ENCODE assay signal across 1 cellular context in the genomic region with DNA sequence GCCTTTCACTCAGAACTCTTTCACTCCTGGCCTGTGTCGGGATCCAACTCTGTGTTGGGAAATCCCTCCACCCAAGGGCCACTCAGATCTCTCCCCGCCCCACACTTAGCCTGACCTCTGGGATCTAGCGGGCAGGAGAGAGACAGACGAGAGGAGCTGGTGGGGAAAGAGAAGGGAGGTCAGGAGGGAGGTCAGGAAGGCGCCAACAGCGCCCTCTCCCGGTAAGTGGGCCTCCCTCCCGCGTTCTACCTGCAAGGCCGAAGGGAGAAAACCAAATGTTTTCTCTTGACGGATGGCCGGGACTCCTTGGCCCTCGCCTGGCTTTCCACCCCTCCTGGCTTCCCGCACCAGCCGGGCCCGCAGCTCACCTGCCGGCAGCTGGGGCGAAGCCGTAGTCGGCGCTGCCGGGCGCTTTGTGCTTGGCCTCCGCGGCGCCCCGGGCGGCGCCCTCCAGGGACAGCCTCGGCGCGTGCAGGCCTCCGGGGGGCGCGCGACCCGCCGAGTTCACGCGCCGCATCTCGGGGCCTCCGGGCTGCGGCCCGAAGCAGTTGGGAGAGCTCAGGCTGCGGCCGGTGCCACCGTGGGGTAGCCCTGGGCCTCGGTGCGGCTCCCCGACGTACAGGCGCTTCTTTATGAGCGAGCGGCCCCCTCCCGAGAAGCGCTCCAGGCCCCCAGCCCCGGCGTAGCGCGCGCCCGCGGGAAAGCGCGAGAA.
TF ChIP-seq lines count a peak whose summit lies in the region.

No MANE protein-coding gene starts in this region.

TF ChIP-seq in HepG2, 621 proteins besides CTCF, POLR2A, EP300 and RAD21 (continued from another document and continues in another):
- TF ChIP-seq RXRA (CRISPR knock-in tag; IDR thresholded peaks at IDR 0.05) (peak; percentile 67), ZNF703 (CRISPR knock-in tag; IDR thresholded peaks at IDR 0.05; ENCODE audit: borderline replicate concordance) (no peak), KAT8 (CRISPR knock-in tag; IDR thresholded peaks at IDR 0.05) (0 out of 2 replicates have a peak, but pooled peaks have one; percentile 34), CEBPZ (IDR thresholded peaks at IDR 0.05; ENCODE audit: low read length) (no peak), ATAD3A (CRISPR knock-in tag; IDR thresholded peaks at IDR 0.05) (no peak), ZNF883 (CRISPR knock-in tag; IDR thresholded peaks at IDR 0.05; ENCODE audit: not compliant biosample characterization) (no peak), DMTF1 (CRISPR knock-in tag; IDR thresholded peaks at IDR 0.05) (no peak), ZBTB7A (CRISPR knock-in tag; IDR thresholded peaks at IDR 0.05) (no peak), ZNF577 (CRISPR knock-in tag; IDR thresholded peaks at IDR 0.05; ENCODE audit: borderline replicate concordance, low read depth) (no peak), ZFP41 (CRISPR knock-in tag; IDR thresholded peaks at IDR 0.05; ENCODE audit: borderline replicate concordance) (no peak), FOXO1 (CRISPR knock-in tag; IDR thresholded peaks at IDR 0.05) (no peak), ZSCAN25 (CRISPR knock-in tag; IDR thresholded peaks at IDR 0.05) (no peak), TFDP1 (CRISPR knock-in tag; IDR thresholded peaks at IDR 0.05; ENCODE audit: borderline replicate concordance) (no peak), PPARG (CRISPR knock-in tag; conservative IDR thresholded peaks at IDR 0.05) (no peak), SMYD3 (CRISPR knock-in tag; IDR thresholded peaks at IDR 0.05) (no peak), ZBTB34 (CRISPR knock-in tag; IDR thresholded peaks at IDR 0.05) (no peak), HMGXB4 (CRISPR knock-in tag; IDR thresholded peaks at IDR 0.05; ENCODE audit: borderline replicate concordance in 1 of 2, low read depth in 1 of 2) (peak; percentile 44 to 68; a peak in 2 of 4 replicates), CEBPB (IDR thresholded peaks at IDR 0.05; ENCODE audit: borderline replicate concordance, low read depth, low read length) (peak; percentile 29), E2F2 (CRISPR knock-in tag; IDR thresholded peaks at IDR 0.05; ENCODE audit: borderline replicate concordance) (no peak), TBX3 (IDR thresholded peaks at IDR 0.05; ENCODE audit: borderline replicate concordance) (no peak), ELF4 (CRISPR knock-in tag; IDR thresholded peaks at IDR 0.05; ENCODE audit: borderline replicate concordance) (no peak), MAFG (CRISPR knock-in tag; IDR thresholded peaks at IDR 0.05) (no peak), EEA1 (CRISPR knock-in tag; IDR thresholded peaks at IDR 0.05; ENCODE audit: borderline replicate concordance) (no peak), ZSCAN31 (CRISPR knock-in tag; IDR thresholded peaks at IDR 0.05; ENCODE audit: low read depth) (no peak), ZNF205 (CRISPR knock-in tag; IDR thresholded peaks at IDR 0.05) (no peak), ZNF761 (CRISPR knock-in tag; conservative IDR thresholded peaks at IDR 0.05) (no peak), CBFB (CRISPR knock-in tag; IDR thresholded peaks at IDR 0.05) (no peak), PITX1 (CRISPR knock-in tag; IDR thresholded peaks at IDR 0.05) (no peak), SP5 (CRISPR knock-in tag; IDR thresholded peaks at IDR 0.05; ENCODE audit: borderline replicate concordance, low read depth) (no peak), ZNF576 (CRISPR knock-in tag; IDR thresholded peaks at IDR 0.05) (no peak), ADNP (CRISPR knock-in tag; IDR thresholded peaks at IDR 0.05) (no peak)
- TF ChIP-seq, protein P1, sequence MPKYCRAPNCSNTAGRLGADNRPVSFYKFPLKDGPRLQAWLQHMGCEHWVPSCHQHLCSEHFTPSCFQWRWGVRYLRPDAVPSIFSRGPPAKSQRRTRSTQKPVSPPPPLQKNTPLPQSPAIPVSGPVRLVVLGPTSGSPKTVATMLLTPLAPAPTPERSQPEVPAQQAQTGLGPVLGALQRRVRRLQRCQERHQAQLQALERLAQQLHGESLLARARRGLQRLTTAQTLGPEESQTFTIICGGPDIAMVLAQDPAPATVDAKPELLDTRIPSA (CRISPR knock-in tag; IDR thresholded peaks at IDR 0.05; ENCODE audit: borderline replicate concordance): no peak
- TF ChIP-seq, protein P2, sequence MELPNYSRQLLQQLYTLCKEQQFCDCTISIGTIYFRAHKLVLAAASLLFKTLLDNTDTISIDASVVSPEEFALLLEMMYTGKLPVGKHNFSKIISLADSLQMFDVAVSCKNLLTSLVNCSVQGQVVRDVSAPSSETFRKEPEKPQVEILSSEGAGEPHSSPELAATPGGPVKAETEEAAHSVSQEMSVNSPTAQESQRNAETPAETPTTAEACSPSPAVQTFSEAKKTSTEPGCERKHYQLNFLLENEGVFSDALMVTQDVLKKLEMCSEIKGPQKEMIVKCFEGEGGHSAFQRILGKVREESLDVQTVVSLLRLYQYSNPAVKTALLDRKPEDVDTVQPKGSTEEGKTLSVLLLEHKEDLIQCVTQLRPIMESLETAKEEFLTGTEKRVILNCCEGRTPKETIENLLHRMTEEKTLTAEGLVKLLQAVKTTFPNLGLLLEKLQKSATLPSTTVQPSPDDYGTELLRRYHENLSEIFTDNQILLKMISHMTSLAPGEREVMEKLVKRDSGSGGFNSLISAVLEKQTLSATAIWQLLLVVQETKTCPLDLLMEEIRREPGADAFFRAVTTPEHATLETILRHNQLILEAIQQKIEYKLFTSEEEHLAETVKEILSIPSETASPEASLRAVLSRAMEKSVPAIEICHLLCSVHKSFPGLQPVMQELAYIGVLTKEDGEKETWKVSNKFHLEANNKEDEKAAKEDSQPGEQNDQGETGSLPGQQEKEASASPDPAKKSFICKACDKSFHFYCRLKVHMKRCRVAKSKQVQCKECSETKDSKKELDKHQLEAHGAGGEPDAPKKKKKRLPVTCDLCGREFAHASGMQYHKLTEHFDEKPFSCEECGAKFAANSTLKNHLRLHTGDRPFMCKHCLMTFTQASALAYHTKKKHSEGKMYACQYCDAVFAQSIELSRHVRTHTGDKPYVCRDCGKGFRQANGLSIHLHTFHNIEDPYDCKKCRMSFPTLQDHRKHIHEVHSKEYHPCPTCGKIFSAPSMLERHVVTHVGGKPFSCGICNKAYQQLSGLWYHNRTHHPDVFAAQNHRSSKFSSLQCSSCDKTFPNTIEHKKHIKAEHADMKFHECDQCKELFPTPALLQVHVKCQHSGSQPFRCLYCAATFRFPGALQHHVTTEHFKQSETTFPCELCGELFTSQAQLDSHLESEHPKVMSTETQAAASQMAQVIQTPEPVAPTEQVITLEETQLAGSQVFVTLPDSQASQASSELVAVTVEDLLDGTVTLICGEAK (IDR thresholded peaks at IDR 0.05): no peak
- TF ChIP-seq, protein P2 (CRISPR knock-in tag; IDR thresholded peaks at IDR 0.05): no peak
